ENCODE assay signal across 6 cellular contexts in genomic region chr19:11776669-11777068, GRCh38. TPM values are rescaled to one million over a fixed set of nuclear protein-coding genes. Genes with fewer than 3 reads are reported as not detected.
DNase-seq lines count a peak whose midpoint lies in the region; ATAC-seq, FAIRE-seq and TF ChIP-seq lines count a peak whose summit lies in the region.
"Not testable (repeated sequence)": the region's sequence is repeated elsewhere in the genome, so short reads cannot be mapped to it uniquely, and the experiment has no call there.
"Had no signal": no experiment of that assay in that cellular context is flagged by ENCODE, and none has a peak within 500 bp of the region (broad histone marks: within the 10 kb centered on the region; RNA-seq: fewer than 3 reads in every experiment).

No MANE protein-coding gene starts in this region.

- not testable (repeated sequence) for H3K4me3 Mint-ChIP-seq in WTC11

- H2AFZ ChIP-seq in HepG2 (ENCODE audit: low read length), result not testable (repeated sequence)

- TF ChIP-seq EP300 in HepG2 (IDR thresholded peaks at IDR 0.05; ENCODE audit: low read depth in 2 of 2, low read length in 2 of 2); HepG2 (CRISPR knock-in tag; IDR thresholded peaks at IDR 0.05; ENCODE audit: borderline replicate concordance): not testable (repeated sequence)

- not testable (repeated sequence) for DNase-seq in WTC11 (ENCODE audit: low spot score)
- DNase-seq in HepG2 (ENCODE audit: low spot score), result peak; percentile 88

- not testable (repeated sequence) for H3K4me1 Mint-ChIP-seq in WTC11

- not testable (repeated sequence) for ATAC-seq in WTC11
- peak; percentile 98 for ATAC-seq in HepG2

- peaks cover 63% of the 10 kb centered on the region for H3K9me3 Mint-ChIP-seq in WTC11

- peak overlapping the region; percentile 54 for H3K4me2 ChIP-seq in HepG2 (ENCODE audit: low read depth, low read length)

- peak overlapping the region; percentile 67 for H3K27ac ChIP-seq in HepG2 (ENCODE audit: extremely low read length, insufficient read depth, low read length)
- H3K27ac ChIP-seq in liver (ENCODE audit: low read depth in 1 of 2, low read length in 2 of 2), result not testable (repeated sequence)

- H3K36me3 Mint-ChIP-seq in WTC11, result peaks cover 39% of the 10 kb centered on the region

- H3K79me2 ChIP-seq in HepG2 (ENCODE audit: insufficient read depth, low read length), result peaks cover 33% of the 10 kb centered on the region

- peaks cover 45% of the 10 kb centered on the region for H3K4me1 ChIP-seq in HepG2 (ENCODE audit: insufficient read depth, low read length)
- not testable (repeated sequence) for H3K4me1 ChIP-seq in liver (ENCODE audit: control insufficient read depth in 4 of 4, insufficient read depth in 4 of 4, low read length in 3 of 4)

- peaks cover 21% of the 10 kb centered on the region for H3K27me3 Mint-ChIP-seq in WTC11 (ENCODE audit: low read depth)

- peak overlapping the region in 1 of 3 experiments; percentile 6; a peak in 1 of 6 replicates for H3K4me3 ChIP-seq in HepG2 (replicated peaks in 1 of 3; ENCODE audit: insufficient read depth in 1 of 3, low read depth in 2 of 3, low read length in 3 of 3)
- H3K4me3 ChIP-seq in liver (ENCODE audit: low read depth in 1 of 3, low read length in 3 of 3), result peak overlapping the region in 2 of 3 donors; percentile 45 to 54

- not testable (repeated sequence) for TF ChIP-seq POLR2A in HepG2 (IDR thresholded peaks at IDR 0.05; ENCODE audit: insufficient read depth in 1 of 2, low read depth in 2 of 2, low read length in 2 of 2)

- not testable (repeated sequence) for H3K27ac Mint-ChIP-seq in WTC11

- not testable (repeated sequence) for TF ChIP-seq CTCF in WTC11 (IDR thresholded peaks at IDR 0.05); HepG2 (CRISPR knock-in tag; IDR thresholded peaks at IDR 0.05); liver (IDR thresholded peaks at IDR 0.05; ENCODE audit: low read depth, low read length, missing input control)

- H3K9me3 ChIP-seq in HepG2 (ENCODE audit: low read length), result not testable (repeated sequence)
- peaks cover 44 to 69% (median 49%) of the 10 kb centered on the region in 4 donors for H3K9me3 ChIP-seq in liver (ENCODE audit: control insufficient read depth in 4 of 4, low read length in 3 of 4)

- H3K9ac ChIP-seq in HepG2 (ENCODE audit: insufficient read depth, low read depth, low read length), result peak overlapping the region; percentile 45
- not testable (repeated sequence) for H3K9ac ChIP-seq in liver (ENCODE audit: low read depth in 1 of 2, low read length in 2 of 2)

- H3K36me3 ChIP-seq in HepG2 (replicated peaks in 1 of 2; ENCODE audit: control insufficient read depth in 1 of 2, insufficient read depth in 2 of 2, low read length in 2 of 2) (peaks cover 8 to 28% of the 10 kb centered on the region in 2 experiments), liver (ENCODE audit: control insufficient read depth in 4 of 4, insufficient read depth in 3 of 4, low read depth in 1 of 4, low read length in 3 of 4) (peaks cover 15 to 54% (median 47%) of the 10 kb centered on the region in 4 donors)

- not testable (repeated sequence) for H3K27me3 ChIP-seq in HepG2 (ENCODE audit: control insufficient read depth in 1 of 2, insufficient read depth in 2 of 2, low read length in 2 of 2); liver (ENCODE audit: control insufficient read depth in 4 of 4, insufficient read depth in 4 of 4, low read length in 3 of 4)

- CTCF ChIA-PET in WTC11 (lab: Charles Lee); HepG2 (lab: Yijun Ruan, JAX; ENCODE audit: low intra/inter-chr PET ratio, low total read pairs): not testable (repeated sequence)

- WGBS in HepG2 (ENCODE audit: low lambda C conversion rate), result 14% methylated on average over 11 of the region's 11 CpGs
- WGBS in liver, result 98% methylated on average over 11 of the region's 11 CpGs

- intact Hi-C loops in HepG2 (cut with micrococcal nuclease; ENCODE audit: unreplicated experiment), result not testable (repeated sequence)

- in situ Hi-C loops in HepG2 (cut with HindIII; ENCODE audit: extremely low pct_ligation_motif_present, low pct_unique_long_range_greater_than_20kb), result not testable (repeated sequence)

- peak; percentile 60 for FAIRE-seq in HepG2 (lab: Jason Lieb, UNC)

- not testable (repeated sequence) for BruUV-seq in HepG2 (replicated peaks; lab: Mats Ljungman, UMichigan)

- H4K20me1 ChIP-seq in HepG2 (ENCODE audit: insufficient read depth, low read length), result not testable (repeated sequence)

- POLR2A ChIA-PET in WTC11 (lab: Charles Lee), result not testable (repeated sequence)
- POLR2A ChIA-PET in HepG2 (lab: Yijun Ruan, JAX), result interaction anchor here (1.2 kb wide), 1 partner anchor 21 kb away, joined by 3 read pairs; no protein-coding TSS in a partner anchor

- TF ChIP-seq RAD21 in HepG2 (CRISPR knock-in tag; IDR thresholded peaks at IDR 0.05); liver (IDR thresholded peaks at IDR 0.05): not testable (repeated sequence)

RNA-seq across cellular contexts. Expression of gene ZNF441, which starts 9.9 kb away (rescaled TPM):
- total RNA-seq in WTC11 (2021), result 1.0 to 2.2 TPM (median 1.8 TPM) in 3 replicates
- total RNA-seq in HepG2 (2016; rRNA removed; fragmentation: Illumina TruSeq; extraction: Trizol), result 10.0 and 18.0 TPM in 2 replicates
- total RNA-seq in HepG2 (2016; cell fraction: cytosol; rRNA removed; fragmentation: Illumina TruSeq; extraction: Trizol; ENCODE audit: low read depth), result 1.2 and 2.6 TPM in 2 replicates
- total RNA-seq in HepG2 (2016; cell fraction: insoluble cytoplasmic fraction; rRNA removed; fragmentation: Illumina TruSeq; extraction: Trizol), result 11.3 and 15.3 TPM in 2 replicates
- total RNA-seq in HepG2 (2016; cell fraction: membrane; rRNA removed; fragmentation: Illumina TruSeq; extraction: Trizol), result 3.7 and 5.1 TPM in 2 replicates
- 13.4 and 15.8 TPM in 2 replicates for total RNA-seq in HepG2 (2016; cell fraction: nucleus; rRNA removed; fragmentation: Illumina TruSeq; extraction: Trizol)
- 2.8 and 3.5 TPM in 2 replicates for polyA plus RNA-seq in HepG2 (2011; rRNA removed)
- polyA plus RNA-seq in HepG2 (2011; cell fraction: cytosol; rRNA removed), result 0.54 and 1.0 TPM in 2 replicates
- polyA plus RNA-seq in HepG2 (2011; cell fraction: nucleus; rRNA removed), result 4.8 and 5.7 TPM in 2 replicates
- polyA plus RNA-seq in HepG2 (2012), result 2.3 and 3.6 TPM in 2 replicates
- polyA plus RNA-seq in HepG2 (2016; cell fraction: cytosol; fragmentation: Illumina TruSeq; extraction: Trizol; ENCODE audit: low read depth), result 0.07 and 0.16 TPM in 2 replicates
- polyA plus RNA-seq in HepG2 (2016; cell fraction: insoluble cytoplasmic fraction; fragmentation: Illumina TruSeq; extraction: Trizol; ENCODE audit: low read depth), result 5.5 and 5.8 TPM in 2 replicates
- 0.39 and 0.42 TPM in 2 replicates for polyA plus RNA-seq in HepG2 (2016; cell fraction: membrane; fragmentation: Illumina TruSeq; extraction: Trizol; ENCODE audit: low read depth)
- 10.6 and 11.9 TPM in 2 replicates for polyA plus RNA-seq in HepG2 (2016; cell fraction: nucleus; fragmentation: Illumina TruSeq; extraction: Trizol; ENCODE audit: insufficient read depth, low read depth)
- 1.3 and 2.4 TPM in 2 replicates for polyA minus RNA-seq in HepG2 (2011; rRNA and poly(A)+ RNA removed; ENCODE audit: low replicate concordance)
- 3.3 and 3.6 TPM in 2 replicates for polyA minus RNA-seq in HepG2 (2011; cell fraction: cytosol; rRNA and poly(A)+ RNA removed)
- 19.5 and 20.9 TPM in 2 replicates for polyA minus RNA-seq in HepG2 (2011; cell fraction: nucleus; rRNA and poly(A)+ RNA removed)
- 1 to 10 TPM; 7.1 to 7.4 TPM for total RNA-seq in liver
- 1 to 10 TPM; 1.8 to 4.2 TPM for polyA plus RNA-seq in liver

RNA-seq across cellular contexts. Expression of gene ZNF491, which starts 21.7 kb away (rescaled TPM):
- total RNA-seq in WTC11 (2021) (1.1 to 2.1 TPM (median 1.3 TPM) in 3 replicates), HepG2 (2016; rRNA removed; fragmentation: Illumina TruSeq; extraction: Trizol) (1.7 and 2.2 TPM in 2 replicates), liver (1 to 10 TPM in 1 of 2 donors, under 1 TPM in 1; 0.98 to 1.8 TPM)
- 1.8 and 1.9 TPM in 2 replicates for total RNA-seq in HepG2 (2016; cell fraction: cytosol; rRNA removed; fragmentation: Illumina TruSeq; extraction: Trizol; ENCODE audit: low read depth)
- 1.7 and 2.9 TPM in 2 replicates for total RNA-seq in HepG2 (2016; cell fraction: insoluble cytoplasmic fraction; rRNA removed; fragmentation: Illumina TruSeq; extraction: Trizol)
- total RNA-seq in HepG2 (2016; cell fraction: membrane; rRNA removed; fragmentation: Illumina TruSeq; extraction: Trizol), result 1.8 and 2.0 TPM in 2 replicates
- total RNA-seq in HepG2 (2016; cell fraction: nucleus; rRNA removed; fragmentation: Illumina TruSeq; extraction: Trizol), result 2.1 and 2.7 TPM in 2 replicates
- polyA plus RNA-seq in HepG2 (2011; rRNA removed) (0.46 and 0.57 TPM in 2 replicates), liver (under 1 TPM; 0.24 to 0.51 TPM)
- polyA plus RNA-seq in HepG2 (2011; cell fraction: cytosol; rRNA removed), result 0.20 and 0.22 TPM in 2 replicates
- 0.48 and 0.69 TPM in 2 replicates for polyA plus RNA-seq in HepG2 (2011; cell fraction: nucleus; rRNA removed)
- polyA plus RNA-seq in HepG2 (2012), result 0.28 and 0.32 TPM in 2 replicates
- polyA plus RNA-seq in HepG2 (2016; cell fraction: cytosol; fragmentation: Illumina TruSeq; extraction: Trizol; ENCODE audit: low read depth), result 0.08 and 0.50 TPM in 2 replicates
- 0.96 and 1.1 TPM in 2 replicates for polyA plus RNA-seq in HepG2 (2016; cell fraction: insoluble cytoplasmic fraction; fragmentation: Illumina TruSeq; extraction: Trizol; ENCODE audit: low read depth)
- 0.29 and 0.36 TPM in 2 replicates for polyA plus RNA-seq in HepG2 (2016; cell fraction: membrane; fragmentation: Illumina TruSeq; extraction: Trizol; ENCODE audit: low read depth)
- polyA plus RNA-seq in HepG2 (2016; cell fraction: nucleus; fragmentation: Illumina TruSeq; extraction: Trizol; ENCODE audit: insufficient read depth, low read depth), result 2.4 and 2.8 TPM in 2 replicates
- 2.2 TPM in 1 of 2 replicates, not detected in the other for polyA minus RNA-seq in HepG2 (2011; rRNA and poly(A)+ RNA removed; ENCODE audit: low replicate concordance)
- polyA minus RNA-seq in HepG2 (2011; cell fraction: cytosol; rRNA and poly(A)+ RNA removed), result 0.26 and 0.59 TPM in 2 replicates
- 1.7 and 2.4 TPM in 2 replicates for polyA minus RNA-seq in HepG2 (2011; cell fraction: nucleus; rRNA and poly(A)+ RNA removed)
- total RNA-seq: A172 had no signal
- polyA plus RNA-seq: A549; CD8-positive, alpha-beta memory T cell had no signal

RNA-seq across cellular contexts. Expression of gene ZNF440, which starts 37.4 kb away (rescaled TPM):
- 10.9 to 16.4 TPM (median 12.7 TPM) in 3 replicates for total RNA-seq in WTC11 (2021)
- 12.4 and 16.8 TPM in 2 replicates for total RNA-seq in HepG2 (2016; rRNA removed; fragmentation: Illumina TruSeq; extraction: Trizol)
- 0.81 and 1.3 TPM in 2 replicates for total RNA-seq in HepG2 (2016; cell fraction: cytosol; rRNA removed; fragmentation: Illumina TruSeq; extraction: Trizol; ENCODE audit: low read depth)
- 12.1 and 13.4 TPM in 2 replicates for total RNA-seq in HepG2 (2016; cell fraction: insoluble cytoplasmic fraction; rRNA removed; fragmentation: Illumina TruSeq; extraction: Trizol)
- 3.4 and 4.6 TPM in 2 replicates for total RNA-seq in HepG2 (2016; cell fraction: membrane; rRNA removed; fragmentation: Illumina TruSeq; extraction: Trizol)
- 13.2 and 14.6 TPM in 2 replicates for total RNA-seq in HepG2 (2016; cell fraction: nucleus; rRNA removed; fragmentation: Illumina TruSeq; extraction: Trizol)
- 2.4 and 2.7 TPM in 2 replicates for polyA plus RNA-seq in HepG2 (2011; rRNA removed)
- 0.70 and 1.1 TPM in 2 replicates for polyA plus RNA-seq in HepG2 (2011; cell fraction: cytosol; rRNA removed)
- polyA plus RNA-seq in HepG2 (2011; cell fraction: nucleus; rRNA removed), result 3.5 and 3.9 TPM in 2 replicates
- 2.4 and 3.6 TPM in 2 replicates for polyA plus RNA-seq in HepG2 (2012)
- 0.32 and 0.45 TPM in 2 replicates for polyA plus RNA-seq in HepG2 (2016; cell fraction: cytosol; fragmentation: Illumina TruSeq; extraction: Trizol; ENCODE audit: low read depth)
- 5.0 and 5.3 TPM in 2 replicates for polyA plus RNA-seq in HepG2 (2016; cell fraction: insoluble cytoplasmic fraction; fragmentation: Illumina TruSeq; extraction: Trizol; ENCODE audit: low read depth)
- polyA plus RNA-seq in HepG2 (2016; cell fraction: membrane; fragmentation: Illumina TruSeq; extraction: Trizol; ENCODE audit: low read depth), result 0.68 and 0.85 TPM in 2 replicates
- polyA plus RNA-seq in HepG2 (2016; cell fraction: nucleus; fragmentation: Illumina TruSeq; extraction: Trizol; ENCODE audit: insufficient read depth, low read depth), result 25.4 and 27.4 TPM in 2 replicates
- 2.8 and 4.8 TPM in 2 replicates for polyA minus RNA-seq in HepG2 (2011; rRNA and poly(A)+ RNA removed; ENCODE audit: low replicate concordance)
- 4.1 and 4.5 TPM in 2 replicates for polyA minus RNA-seq in HepG2 (2011; cell fraction: cytosol; rRNA and poly(A)+ RNA removed)
- polyA minus RNA-seq in HepG2 (2011; cell fraction: nucleus; rRNA and poly(A)+ RNA removed), result 14.0 and 15.9 TPM in 2 replicates
- total RNA-seq in liver, result 1 to 10 TPM; 7.2 to 8.5 TPM
- polyA plus RNA-seq in liver, result 1 to 10 TPM; 1.3 to 1.5 TPM

RNA-seq across cellular contexts. Expression of gene ZNF823, which starts 37.9 kb away (rescaled TPM):
- total RNA-seq in WTC11 (2021), result 4.4 to 5.4 TPM (median 4.6 TPM) in 3 replicates
- 11.7 and 18.2 TPM in 2 replicates for total RNA-seq in HepG2 (2016; rRNA removed; fragmentation: Illumina TruSeq; extraction: Trizol)
- 10.8 and 14.7 TPM in 2 replicates for total RNA-seq in HepG2 (2016; cell fraction: cytosol; rRNA removed; fragmentation: Illumina TruSeq; extraction: Trizol; ENCODE audit: low read depth)
- total RNA-seq in HepG2 (2016; cell fraction: insoluble cytoplasmic fraction; rRNA removed; fragmentation: Illumina TruSeq; extraction: Trizol), result 12.1 and 19.3 TPM in 2 replicates
- 9.2 and 10.6 TPM in 2 replicates for total RNA-seq in HepG2 (2016; cell fraction: membrane; rRNA removed; fragmentation: Illumina TruSeq; extraction: Trizol)
- total RNA-seq in HepG2 (2016; cell fraction: nucleus; rRNA removed; fragmentation: Illumina TruSeq; extraction: Trizol), result 7.5 and 8.8 TPM in 2 replicates
- 5.1 and 5.7 TPM in 2 replicates for polyA plus RNA-seq in HepG2 (2011; rRNA removed)
- polyA plus RNA-seq in HepG2 (2011; cell fraction: cytosol; rRNA removed), result 2.2 and 3.4 TPM in 2 replicates
- polyA plus RNA-seq in HepG2 (2011; cell fraction: nucleus; rRNA removed), result 3.5 and 5.2 TPM in 2 replicates
- 5.8 and 6.8 TPM in 2 replicates for polyA plus RNA-seq in HepG2 (2012)
- 0.63 and 0.85 TPM in 2 replicates for polyA plus RNA-seq in HepG2 (2016; cell fraction: cytosol; fragmentation: Illumina TruSeq; extraction: Trizol; ENCODE audit: low read depth)
- polyA plus RNA-seq in HepG2 (2016; cell fraction: insoluble cytoplasmic fraction; fragmentation: Illumina TruSeq; extraction: Trizol; ENCODE audit: low read depth), result 10.0 and 12.3 TPM in 2 replicates
- 1.5 and 2.1 TPM in 2 replicates for polyA plus RNA-seq in HepG2 (2016; cell fraction: membrane; fragmentation: Illumina TruSeq; extraction: Trizol; ENCODE audit: low read depth)
- polyA plus RNA-seq in HepG2 (2016; cell fraction: nucleus; fragmentation: Illumina TruSeq; extraction: Trizol; ENCODE audit: insufficient read depth, low read depth), result 13.7 and 14.1 TPM in 2 replicates
- polyA minus RNA-seq in HepG2 (2011; rRNA and poly(A)+ RNA removed; ENCODE audit: low replicate concordance), result 1.8 and 1.9 TPM in 2 replicates
- polyA minus RNA-seq in HepG2 (2011; cell fraction: cytosol; rRNA and poly(A)+ RNA removed), result 7.1 and 8.7 TPM in 2 replicates
- polyA minus RNA-seq in HepG2 (2011; cell fraction: nucleus; rRNA and poly(A)+ RNA removed), result 6.4 and 9.1 TPM in 2 replicates
- total RNA-seq in liver, result 1 to 10 TPM; 3.1 to 6.4 TPM
- polyA plus RNA-seq in liver, result 1 to 10 TPM; 2.4 to 3.0 TPM
